ENCODE assay signal across 1 cellular context in the genomic region with DNA sequence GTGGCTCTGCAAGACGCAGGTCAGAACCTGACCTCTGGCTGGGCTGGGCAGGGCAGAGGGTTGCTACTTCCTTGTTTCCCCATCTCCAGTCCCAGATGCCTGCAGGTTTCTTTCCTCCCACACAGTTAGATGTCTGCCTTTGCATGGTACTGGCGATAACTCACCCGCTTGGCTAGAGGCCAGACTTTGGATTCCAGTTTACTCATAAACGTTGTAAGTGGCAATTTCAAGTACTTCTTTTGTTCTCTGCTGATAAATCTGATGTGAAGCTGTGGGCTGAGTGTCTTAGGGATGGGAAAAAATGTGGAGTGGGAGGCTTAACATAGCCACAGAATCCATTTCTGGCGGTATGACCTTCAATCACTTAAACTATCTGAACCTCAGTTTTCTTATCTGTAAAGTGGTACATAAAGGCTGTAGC.
TF ChIP-seq lines count a peak whose summit lies in the region.

No MANE protein-coding gene starts in this region.

TF ChIP-seq in K562, 482 proteins besides CTCF, POLR2A, EP300 and RAD21 (continued from another document and continues in another):
- TF ChIP-seq UBTF (IDR thresholded peaks at IDR 0.05; ENCODE audit: borderline replicate concordance in 1 of 2, low read depth in 2 of 2, low read length in 2 of 2) (no peak), NBN (IDR thresholded peaks at IDR 0.05; ENCODE audit: low read depth) (0 out of 2 replicates have a peak, but pooled peaks have one; percentile 37), NR2C2 (CRISPR knock-in tag; IDR thresholded peaks at IDR 0.05) (no peak), NR2C2 (tag; IDR thresholded peaks at IDR 0.05) (no peak), ZEB2 (IDR thresholded peaks at IDR 0.05) (0 out of 2 replicates have a peak, but pooled peaks have one; percentile 41), BRD4 (IDR thresholded peaks at IDR 0.05) (no peak), U2AF2 (optimal IDR thresholded peaks at IDR 0.05; ENCODE audit: low read depth, low read length) (no peak), MEF2A (IDR thresholded peaks at IDR 0.05; ENCODE audit: control insufficient read depth, low read depth, low read length) (no peak), GTF2E2 (tag; IDR thresholded peaks at IDR 0.05) (no peak), DLX4 (CRISPR knock-in tag; IDR thresholded peaks at IDR 0.05) (no peak), DPF2 (IDR thresholded peaks at IDR 0.05) (peak; percentile 81), NELFE (IDR thresholded peaks at IDR 0.05; ENCODE audit: insufficient read depth, insufficient read length) (no peak), NFIC (IDR thresholded peaks at IDR 0.05) (peak; percentile 98), SETDB1 (IDR thresholded peaks at IDR 0.05; ENCODE audit: low read length) (no peak), RFX1 (IDR thresholded peaks at IDR 0.05) (no peak), RBM34 (IDR thresholded peaks at IDR 0.05; ENCODE audit: borderline replicate concordance, insufficient read depth, low read length) (no peak), PPARD (CRISPR knock-in tag; IDR thresholded peaks at IDR 0.05) (no peak), ZNF707 (CRISPR knock-in tag; conservative IDR thresholded peaks at IDR 0.05) (no peak), HOXB6 (CRISPR knock-in tag; IDR thresholded peaks at IDR 0.05; ENCODE audit: borderline replicate concordance) (no peak), GATA2 (CRISPR knock-in tag; IDR thresholded peaks at IDR 0.05) (peak; percentile 95), ZNF143 (CRISPR knock-in tag; IDR thresholded peaks at IDR 0.05) (no peak), IRF2 (CRISPR knock-in tag; IDR thresholded peaks at IDR 0.05) (no peak), C11orf30 (IDR thresholded peaks at IDR 0.05; ENCODE audit: low read depth) (no peak), KLF16 (IDR thresholded peaks at IDR 0.05) (peak; percentile 92), SMARCC2 (IDR thresholded peaks at IDR 0.05; ENCODE audit: low read depth) (0 out of 2 replicates have a peak, but pooled peaks have one; percentile 41), ZKSCAN8 (CRISPR knock-in tag; IDR thresholded peaks at IDR 0.05) (no peak), TRIM25 (IDR thresholded peaks at IDR 0.05; ENCODE audit: borderline replicate concordance) (no peak), ZNF316 (IDR thresholded peaks at IDR 0.05) (no peak), SPI1 (IDR thresholded peaks at IDR 0.05; ENCODE audit: borderline replicate concordance, low read depth, low read length) (0 out of 2 replicates have a peak, but pooled peaks have one; percentile 7), RBM17 (IDR thresholded peaks at IDR 0.05; ENCODE audit: borderline replicate concordance, low read depth, low read length) (no peak), E2F3 (CRISPR knock-in tag; IDR thresholded peaks at IDR 0.05) (no peak), ZC3H8 (IDR thresholded peaks at IDR 0.05) (no peak), BCLAF1 (IDR thresholded peaks at IDR 0.05; ENCODE audit: borderline replicate concordance in 1 of 2, control insufficient read depth in 1 of 2, low read depth in 2 of 2, low read length in 1 of 2) (no peak), ZNF232 (CRISPR knock-in tag; IDR thresholded peaks at IDR 0.05) (no peak), ZFPM2 (CRISPR knock-in tag; IDR thresholded peaks at IDR 0.05) (no peak)
- TF ChIP-seq, protein P1, sequence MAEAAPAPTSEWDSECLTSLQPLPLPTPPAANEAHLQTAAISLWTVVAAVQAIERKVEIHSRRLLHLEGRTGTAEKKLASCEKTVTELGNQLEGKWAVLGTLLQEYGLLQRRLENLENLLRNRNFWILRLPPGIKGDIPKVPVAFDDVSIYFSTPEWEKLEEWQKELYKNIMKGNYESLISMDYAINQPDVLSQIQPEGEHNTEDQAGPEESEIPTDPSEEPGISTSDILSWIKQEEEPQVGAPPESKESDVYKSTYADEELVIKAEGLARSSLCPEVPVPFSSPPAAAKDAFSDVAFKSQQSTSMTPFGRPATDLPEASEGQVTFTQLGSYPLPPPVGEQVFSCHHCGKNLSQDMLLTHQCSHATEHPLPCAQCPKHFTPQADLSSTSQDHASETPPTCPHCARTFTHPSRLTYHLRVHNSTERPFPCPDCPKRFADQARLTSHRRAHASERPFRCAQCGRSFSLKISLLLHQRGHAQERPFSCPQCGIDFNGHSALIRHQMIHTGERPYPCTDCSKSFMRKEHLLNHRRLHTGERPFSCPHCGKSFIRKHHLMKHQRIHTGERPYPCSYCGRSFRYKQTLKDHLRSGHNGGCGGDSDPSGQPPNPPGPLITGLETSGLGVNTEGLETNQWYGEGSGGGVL (CRISPR knock-in tag; IDR thresholded peaks at IDR 0.05) = no peak
- TF ChIP-seq, protein P2, sequence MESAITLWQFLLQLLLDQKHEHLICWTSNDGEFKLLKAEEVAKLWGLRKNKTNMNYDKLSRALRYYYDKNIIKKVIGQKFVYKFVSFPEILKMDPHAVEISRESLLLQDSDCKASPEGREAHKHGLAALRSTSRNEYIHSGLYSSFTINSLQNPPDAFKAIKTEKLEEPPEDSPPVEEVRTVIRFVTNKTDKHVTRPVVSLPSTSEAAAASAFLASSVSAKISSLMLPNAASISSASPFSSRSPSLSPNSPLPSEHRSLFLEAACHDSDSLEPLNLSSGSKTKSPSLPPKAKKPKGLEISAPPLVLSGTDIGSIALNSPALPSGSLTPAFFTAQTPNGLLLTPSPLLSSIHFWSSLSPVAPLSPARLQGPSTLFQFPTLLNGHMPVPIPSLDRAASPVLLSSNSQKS (CRISPR knock-in tag; IDR thresholded peaks at IDR 0.05) = no peak
- TF ChIP-seq, protein P3, sequence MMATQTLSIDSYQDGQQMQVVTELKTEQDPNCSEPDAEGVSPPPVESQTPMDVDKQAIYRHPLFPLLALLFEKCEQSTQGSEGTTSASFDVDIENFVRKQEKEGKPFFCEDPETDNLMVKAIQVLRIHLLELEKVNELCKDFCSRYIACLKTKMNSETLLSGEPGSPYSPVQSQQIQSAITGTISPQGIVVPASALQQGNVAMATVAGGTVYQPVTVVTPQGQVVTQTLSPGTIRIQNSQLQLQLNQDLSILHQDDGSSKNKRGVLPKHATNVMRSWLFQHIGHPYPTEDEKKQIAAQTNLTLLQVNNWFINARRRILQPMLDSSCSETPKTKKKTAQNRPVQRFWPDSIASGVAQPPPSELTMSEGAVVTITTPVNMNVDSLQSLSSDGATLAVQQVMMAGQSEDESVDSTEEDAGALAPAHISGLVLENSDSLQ (IDR thresholded peaks at IDR 0.05) = peak; percentile 31; the same call in 1 of the 2 replicates
- TF ChIP-seq, protein P4, sequence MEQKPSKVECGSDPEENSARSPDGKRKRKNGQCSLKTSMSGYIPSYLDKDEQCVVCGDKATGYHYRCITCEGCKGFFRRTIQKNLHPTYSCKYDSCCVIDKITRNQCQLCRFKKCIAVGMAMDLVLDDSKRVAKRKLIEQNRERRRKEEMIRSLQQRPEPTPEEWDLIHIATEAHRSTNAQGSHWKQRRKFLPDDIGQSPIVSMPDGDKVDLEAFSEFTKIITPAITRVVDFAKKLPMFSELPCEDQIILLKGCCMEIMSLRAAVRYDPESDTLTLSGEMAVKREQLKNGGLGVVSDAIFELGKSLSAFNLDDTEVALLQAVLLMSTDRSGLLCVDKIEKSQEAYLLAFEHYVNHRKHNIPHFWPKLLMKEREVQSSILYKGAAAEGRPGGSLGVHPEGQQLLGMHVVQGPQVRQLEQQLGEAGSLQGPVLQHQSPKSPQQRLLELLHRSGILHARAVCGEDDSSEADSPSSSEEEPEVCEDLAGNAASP (IDR thresholded peaks at IDR 0.05) = no peak
- TF ChIP-seq, protein P5, sequence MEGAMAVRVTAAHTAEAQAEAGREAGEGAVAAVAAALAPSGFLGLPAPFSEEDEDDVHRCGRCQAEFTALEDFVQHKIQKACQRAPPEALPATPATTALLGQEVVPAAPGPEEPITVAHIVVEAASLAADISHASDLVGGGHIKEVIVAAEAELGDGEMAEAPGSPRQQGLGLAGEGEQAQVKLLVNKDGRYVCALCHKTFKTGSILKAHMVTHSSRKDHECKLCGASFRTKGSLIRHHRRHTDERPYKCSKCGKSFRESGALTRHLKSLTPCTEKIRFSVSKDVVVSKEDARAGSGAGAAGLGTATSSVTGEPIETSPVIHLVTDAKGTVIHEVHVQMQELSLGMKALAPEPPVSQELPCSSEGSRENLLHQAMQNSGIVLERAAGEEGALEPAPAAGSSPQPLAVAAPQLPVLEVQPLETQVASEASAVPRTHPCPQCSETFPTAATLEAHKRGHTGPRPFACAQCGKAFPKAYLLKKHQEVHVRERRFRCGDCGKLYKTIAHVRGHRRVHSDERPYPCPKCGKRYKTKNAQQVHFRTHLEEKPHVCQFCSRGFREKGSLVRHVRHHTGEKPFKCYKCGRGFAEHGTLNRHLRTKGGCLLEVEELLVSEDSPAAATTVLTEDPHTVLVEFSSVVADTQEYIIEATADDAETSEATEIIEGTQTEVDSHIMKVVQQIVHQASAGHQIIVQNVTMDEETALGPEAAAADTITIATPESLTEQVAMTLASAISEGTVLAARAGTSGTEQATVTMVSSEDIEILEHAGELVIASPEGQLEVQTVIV (CRISPR knock-in tag; IDR thresholded peaks at IDR 0.05; ENCODE audit: borderline replicate concordance) = no peak
- TF ChIP-seq, protein P6, sequence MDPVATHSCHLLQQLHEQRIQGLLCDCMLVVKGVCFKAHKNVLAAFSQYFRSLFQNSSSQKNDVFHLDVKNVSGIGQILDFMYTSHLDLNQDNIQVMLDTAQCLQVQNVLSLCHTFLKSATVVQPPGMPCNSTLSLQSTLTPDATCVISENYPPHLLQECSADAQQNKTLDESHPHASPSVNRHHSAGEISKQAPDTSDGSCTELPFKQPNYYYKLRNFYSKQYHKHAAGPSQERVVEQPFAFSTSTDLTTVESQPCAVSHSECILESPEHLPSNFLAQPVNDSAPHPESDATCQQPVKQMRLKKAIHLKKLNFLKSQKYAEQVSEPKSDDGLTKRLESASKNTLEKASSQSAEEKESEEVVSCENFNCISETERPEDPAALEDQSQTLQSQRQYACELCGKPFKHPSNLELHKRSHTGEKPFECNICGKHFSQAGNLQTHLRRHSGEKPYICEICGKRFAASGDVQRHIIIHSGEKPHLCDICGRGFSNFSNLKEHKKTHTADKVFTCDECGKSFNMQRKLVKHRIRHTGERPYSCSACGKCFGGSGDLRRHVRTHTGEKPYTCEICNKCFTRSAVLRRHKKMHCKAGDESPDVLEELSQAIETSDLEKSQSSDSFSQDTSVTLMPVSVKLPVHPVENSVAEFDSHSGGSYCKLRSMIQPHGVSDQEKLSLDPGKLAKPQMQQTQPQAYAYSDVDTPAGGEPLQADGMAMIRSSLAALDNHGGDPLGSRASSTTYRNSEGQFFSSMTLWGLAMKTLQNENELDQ (CRISPR knock-in tag; IDR thresholded peaks at IDR 0.05; ENCODE audit: borderline replicate concordance) = no peak
